ENCODE assay signal across 9 cellular contexts in the genomic region with DNA sequence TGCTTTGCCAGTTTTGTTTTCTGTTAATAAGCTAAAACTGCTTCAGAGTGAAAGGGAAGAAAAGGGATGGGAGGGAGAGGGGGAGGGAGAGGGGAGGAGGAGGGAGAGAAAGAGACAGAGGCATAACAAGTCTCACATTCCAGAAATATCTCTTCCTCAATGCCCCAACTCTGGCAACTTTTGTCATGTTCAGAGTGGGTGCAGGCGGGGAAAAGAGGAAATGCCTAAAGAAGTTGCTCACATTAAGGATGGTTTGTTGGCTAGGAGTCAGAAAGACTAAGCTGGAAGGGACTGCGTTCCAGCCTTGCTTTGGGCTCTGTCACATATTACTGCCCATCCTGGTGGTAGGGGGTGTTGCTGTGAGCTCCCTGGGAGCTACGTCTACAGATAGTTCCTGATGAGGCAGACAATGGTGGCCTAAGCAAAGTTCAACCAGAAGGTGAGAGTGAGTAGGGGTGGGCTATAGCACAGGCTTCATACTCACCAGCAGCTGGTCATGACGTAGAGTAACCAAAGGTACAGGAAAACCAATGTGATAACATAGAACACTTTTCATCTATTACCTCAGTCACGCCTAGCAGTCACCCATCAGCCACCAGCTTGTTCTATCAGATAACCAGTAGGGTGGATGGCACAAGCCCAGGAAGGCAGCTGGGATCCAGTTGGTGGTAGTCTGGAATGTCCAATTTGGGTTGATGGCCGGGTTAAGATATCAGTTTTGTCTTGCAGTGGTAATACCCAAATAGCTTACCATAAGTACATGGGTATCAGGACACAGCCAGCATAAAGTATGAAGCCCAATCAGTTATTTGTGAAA. TPM values are rescaled to one million over a fixed set of nuclear protein-coding genes. Genes with fewer than 3 reads are reported as not detected.
DNase-seq lines count a peak whose midpoint lies in the region; ATAC-seq and TF ChIP-seq lines count a peak whose summit lies in the region.
"Had no signal": no experiment of that assay in that cellular context is flagged by ENCODE, and none has a peak within 500 bp of the region (broad histone marks: within the 10 kb centered on the region; RNA-seq: fewer than 3 reads in every experiment).

No MANE protein-coding gene starts in this region.

- no peaks in the 10 kb centered on the region for H3K9me3 ChIP-seq in iPS-18a (ENCODE audit: control insufficient read depth, low read depth, low read length)

- H3K27ac ChIP-seq in ACC112 (ENCODE audit: low read depth, low read length): peak overlapping the region; percentile 49
- H3K27ac ChIP-seq in GM23338 (ENCODE audit: low read depth): peak overlapping the region; percentile 93
- H3K27ac ChIP-seq in iPS-18a (ENCODE audit: low read length): no peak overlapping the region

- peak overlapping the region; percentile 57 for H3K27ac Mint-ChIP-seq in GM23338

- H3K36me3 ChIP-seq in ACC112 (ENCODE audit: insufficient read depth, low read length) (no peaks in the 10 kb centered on the region), GM23338 (ENCODE audit: insufficient read depth) (no peaks in the 10 kb centered on the region), iPS-18a (ENCODE audit: control insufficient read depth, low read depth, low read length) (no peaks in the 10 kb centered on the region)

- no peaks in the 10 kb centered on the region for H4K20me1 ChIP-seq in GM23338 (replicated peaks; ENCODE audit: insufficient read depth)

- H3K27me3 Mint-ChIP-seq in GM23338 (ENCODE audit: insufficient read depth, low read depth, poor library complexity): no peaks in the 10 kb centered on the region
- H3K27me3 Mint-ChIP-seq: type B pancreatic cell had no signal

- H3K9me2 ChIP-seq in GM23338 (ENCODE audit: insufficient read depth): no peaks in the 10 kb centered on the region

- peaks cover 7% of the 10 kb centered on the region for H3K36me3 Mint-ChIP-seq in GM23338 (ENCODE audit: low read depth)

- ATAC-seq in GM23338: peak; percentile 9
- ATAC-seq in HG02852 (IDR thresholded peaks at IDR 0.05; ENCODE audit: unreplicated experiment): no peak
- no peak for ATAC-seq in HG03565 (IDR thresholded peaks at IDR 0.05; ENCODE audit: unreplicated experiment)

- H3K4me3 ChIP-seq in ACC112 (ENCODE audit: low read depth, low read length) (peak overlapping the region; percentile 92), GM23338 (peak overlapping the region; percentile 75), iPS-18a (ENCODE audit: low read length) (peak overlapping the region; percentile 43)

- peaks cover 32% of the 10 kb centered on the region for H3K4me1 Mint-ChIP-seq in GM23338

- DNase-seq in GM23338 (ENCODE audit: low spot score) (peak; percentile 76), amniotic stem cell (lab: John Stamatoyannopoulos, UW) (peak; percentile 68), NCI-H345 treated with DMSO at 0.1 percent for 48 hours (lab: John Stamatoyannopoulos, UW; ENCODE audit: unreplicated experiment) (no peak), DMS153 treated with DMSO at 0.1 percent for 48 hours (lab: John Stamatoyannopoulos, UW; ENCODE audit: unreplicated experiment) (no peak)

- TF ChIP-seq CTCF in GM23338 (conservative IDR thresholded peaks at IDR 0.05; ENCODE audit: low read depth in 2 of 2): no peak

- H3K27me3 ChIP-seq in ACC112 (ENCODE audit: insufficient read depth, low read length) (no peaks in the 10 kb centered on the region), GM23338 (ENCODE audit: insufficient read depth) (no peaks in the 10 kb centered on the region), iPS-18a (ENCODE audit: control insufficient read depth, insufficient read depth, low read length) (no peaks in the 10 kb centered on the region)

- peaks cover 44% of the 10 kb centered on the region for H3K4me1 ChIP-seq in ACC112 (ENCODE audit: control insufficient read depth, insufficient read depth, low read length, unreplicated experiment)
- peaks cover 41% of the 10 kb centered on the region for H3K4me1 ChIP-seq in GM23338 (ENCODE audit: insufficient read depth)
- peaks cover 17% of the 10 kb centered on the region for H3K4me1 ChIP-seq in iPS-18a (ENCODE audit: control insufficient read depth, low read depth, low read length)

- H2AFZ ChIP-seq in ACC112 (ENCODE audit: low read length, unreplicated experiment) (no peak overlapping the region), GM23338 (no peak overlapping the region)

- no peak overlapping the region for H3K9ac ChIP-seq in iPS-18a (ENCODE audit: low read length)

- H3K4me3 Mint-ChIP-seq in GM23338: no peak overlapping the region; the same call in 1 of the 3 replicates
- H3K4me3 Mint-ChIP-seq: type B pancreatic cell had no signal

- H3F3A ChIP-seq in GM23338 (replicated peaks; ENCODE audit: low read depth): no peaks in the 10 kb centered on the region

- no peaks in the 10 kb centered on the region for H3K9me3 Mint-ChIP-seq in GM23338
- H3K9me3 Mint-ChIP-seq: type B pancreatic cell had no signal

- H3K79me2 ChIP-seq in ACC112 (ENCODE audit: control insufficient read depth, insufficient read depth, low read length, unreplicated experiment) (peaks cover 64% of the 10 kb centered on the region), GM23338 (replicated peaks; ENCODE audit: insufficient read depth) (peaks cover 35% of the 10 kb centered on the region)

- H3K4me2 ChIP-seq in GM23338: peak overlapping the region; percentile 79

TF ChIP-seq in GM23338, 12 proteins besides CTCF, POLR2A, EP300 and RAD21 (continues in another document):
- TF ChIP-seq NANOG (IDR thresholded peaks at IDR 0.05; ENCODE audit: borderline replicate concordance): no peak
- no peak for TF ChIP-seq CREB1 (CRISPR knock-in tag; IDR thresholded peaks at IDR 0.05; ENCODE audit: low read depth)
- no peak for TF ChIP-seq ZNF114 (CRISPR knock-in tag; IDR thresholded peaks at IDR 0.05)
- TF ChIP-seq REST (IDR thresholded peaks at IDR 0.05; ENCODE audit: unreplicated experiment): no peak

RNA-seq across cellular contexts. Expression of gene TSPYL4, which starts 2.1 kb away (rescaled TPM):
- 16.2 and 19.8 TPM in 2 replicates for total RNA-seq in GM23338 (2014; rRNA removed; shearing (Covaris generic))
- 12.7 and 13.2 TPM in 2 replicates for polyA plus RNA-seq in GM23338 (2016; fragmentation: Nextera tagmentation; extraction: Ambion mirVana)

RNA-seq across cellular contexts. Expression of gene TSPYL1, which starts 28.0 kb away (rescaled TPM):
- 61.8 and 66.1 TPM in 2 replicates for total RNA-seq in GM23338 (2014; rRNA removed; shearing (Covaris generic))
- polyA plus RNA-seq in GM23338 (2016; fragmentation: Nextera tagmentation; extraction: Ambion mirVana): 24.6 and 24.9 TPM in 2 replicates

Comparison
In these comparisons a context has a peak if more than half of its experiments do, and no peak if none do; other contexts are left out.
1. DNase-seq: peak in GM23338 (single experiment) and amniotic stem cell (single experiment); none in NCI-H345 treated with DMSO at 0.1 percent for 48 hours (single experiment) and DMS153 treated with DMSO at 0.1 percent for 48 hours (single experiment).
2. Peak in every context shown above with its lines, with median percentiles within 50 percentile points of each other: H3K4me3 ChIP-seq.